ENCODE assay signal across 8 cellular contexts in the genomic region with DNA sequence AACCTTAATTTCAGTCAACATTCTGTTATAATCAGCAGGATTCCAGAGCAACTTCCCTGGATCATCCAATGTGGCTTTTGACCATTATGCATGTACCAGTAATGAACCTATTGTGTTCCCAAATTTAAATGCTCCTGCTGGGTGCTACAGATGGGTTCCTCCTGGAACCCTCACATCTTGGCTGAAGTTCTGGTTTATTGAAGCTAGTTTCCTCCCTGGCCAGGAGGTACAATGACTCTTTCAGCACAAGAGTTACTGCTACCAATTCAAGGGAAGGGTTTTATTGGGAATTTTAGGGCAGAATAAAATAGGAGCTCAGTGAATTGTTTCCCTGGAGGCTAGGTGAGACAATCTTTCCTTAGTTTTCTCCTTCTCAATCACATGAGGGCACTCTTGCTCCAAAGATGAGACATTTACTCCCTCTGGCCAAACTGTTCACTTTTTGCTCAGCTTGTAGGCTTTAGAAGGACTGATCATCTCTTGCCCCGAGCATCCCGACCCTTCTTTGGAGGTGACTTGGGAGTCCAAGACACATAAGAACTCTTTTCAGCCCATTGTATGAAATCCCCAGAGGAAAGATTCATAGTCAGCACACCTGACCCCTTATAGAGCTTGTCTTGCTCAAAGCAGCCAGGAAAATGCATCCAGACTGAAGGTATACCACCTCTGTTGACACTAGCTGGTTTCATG. TPM values are rescaled to one million over a fixed set of nuclear protein-coding genes. Genes with fewer than 3 reads are reported as not detected.
DNase-seq lines count a peak whose midpoint lies in the region; ATAC-seq and TF ChIP-seq lines count a peak whose summit lies in the region.

No MANE protein-coding gene starts in this region.

- no peak overlapping the region for H3K4me2 ChIP-seq in mammary epithelial cell (ENCODE audit: insufficient read depth, low read depth, low read length)

- H3K27ac Mint-ChIP-seq in glutamatergic neuron (ENCODE audit: unreplicated experiment): no peak overlapping the region

- H3K9me3 Mint-ChIP-seq in glutamatergic neuron (ENCODE audit: unreplicated experiment): no peaks in the 10 kb centered on the region

- dilution Hi-C loops in mammary epithelial cell (cut with HindIII; ENCODE audit: low sequenced_read_pairs): no loop called here

- H3K27ac ChIP-seq in mammary epithelial cell (ENCODE audit: insufficient read depth, low read depth, low read length): no peak overlapping the region
- no peak overlapping the region for H3K27ac ChIP-seq in lung (ENCODE audit: low read depth in 1 of 2, low read length in 1 of 2)
- no peak overlapping the region for H3K27ac ChIP-seq in colonic mucosa

- DNase-seq in COR-L47 (lab: John Stamatoyannopoulos, UW) (peak; percentile 64), HEK293T (ENCODE audit: extremely low spot score) (peak; percentile 63), NCI-H526 treated with DMSO at 0.1 percent for 48 hours (lab: John Stamatoyannopoulos, UW) (peak; percentile 65), mammary epithelial cell (peak; percentile 41), lung (ENCODE audit: low spot score) (no peak), colonic mucosa (no peak), 8988T (no peak), glutamatergic neuron (no peak)

- no peak overlapping the region for H3K4me3 ChIP-seq in mammary epithelial cell (replicated peaks in 1 of 3; ENCODE audit: insufficient read depth in 1 of 3, low read depth in 2 of 3, low read length in 3 of 3)
- no peak overlapping the region for H3K4me3 ChIP-seq in lung
- no peak overlapping the region for H3K4me3 ChIP-seq in colonic mucosa

- H3K27me3 ChIP-seq in mammary epithelial cell (ENCODE audit: insufficient read depth, low read length) (peaks cover 8% of the 10 kb centered on the region), lung (ENCODE audit: control insufficient read depth, insufficient read depth) (no peaks in the 10 kb centered on the region), colonic mucosa (no peaks in the 10 kb centered on the region)

- H4K20me1 ChIP-seq in mammary epithelial cell (ENCODE audit: insufficient read depth, low read length): no peaks in the 10 kb centered on the region

- no peaks in the 10 kb centered on the region for H3K36me3 ChIP-seq in mammary epithelial cell (ENCODE audit: insufficient read depth, low read length)
- H3K36me3 ChIP-seq in lung (ENCODE audit: control insufficient read depth in 2 of 2, insufficient read depth in 2 of 2, low read length in 2 of 2): no peaks in the 10 kb centered on the region
- H3K36me3 ChIP-seq in colonic mucosa: no peaks in the 10 kb centered on the region

- 0% methylated on average over 2 of the region's 2 CpGs for WGBS in mammary epithelial cell (ENCODE audit: low coverage, missing lambda C conversion rate)
- 9 to 12% methylated on average over 2 of the region's 2 CpGs for WGBS in lung, 2 donors

- no peaks in the 10 kb centered on the region for H3K27me3 Mint-ChIP-seq in glutamatergic neuron (ENCODE audit: unreplicated experiment)

- BruUV-seq in mammary epithelial cell (replicated peaks; lab: Mats Ljungman, UMichigan): no TSS peak

- H3K4me1 Mint-ChIP-seq in glutamatergic neuron (ENCODE audit: low read depth, unreplicated experiment): no peaks in the 10 kb centered on the region

- no peaks in the 10 kb centered on the region for H3K36me3 Mint-ChIP-seq in glutamatergic neuron (ENCODE audit: unreplicated experiment)

- no peaks in the 10 kb centered on the region for H3K79me2 ChIP-seq in mammary epithelial cell (ENCODE audit: insufficient read depth, low read length)

- intact Hi-C loops in mammary epithelial cell (cut with micrococcal nuclease): loop anchor here (1.0 to 5.0 kb wide), 6 partner anchors 310 to 1092 kb away; a partner anchor contains a TSS
- intact Hi-C loops in colonic mucosa (cut with DNase I): loop anchor here (10.0 kb wide), 3 partner anchors 314 to 854 kb away; no protein-coding TSS in a partner anchor

- no peak overlapping the region for H3K9ac ChIP-seq in mammary epithelial cell (ENCODE audit: insufficient read depth, low read length)
- no peak overlapping the region for H3K9ac ChIP-seq in colonic mucosa (ENCODE audit: low read depth in 2 of 2, low read length in 2 of 2)

- no peak for ATAC-seq in lung (ENCODE audit: insufficient read depth, low FRiP score)

- H3K9me3 ChIP-seq in mammary epithelial cell (replicated peaks; ENCODE audit: insufficient read depth, low read length) (no peaks in the 10 kb centered on the region), lung (ENCODE audit: control insufficient read depth in 2 of 2, insufficient read depth in 1 of 2, low read length in 1 of 2) (no peaks in the 10 kb centered on the region), colonic mucosa (no peaks in the 10 kb centered on the region)

- peak; percentile 48 to 59 for TF ChIP-seq CTCF in mammary epithelial cell (conservative IDR thresholded peaks at IDR 0.05 in 1 of 2, IDR thresholded peaks at IDR 0.05 in 1 of 2; ENCODE audit: extremely low read depth in 1 of 2, insufficient read depth in 1 of 2, low read depth in 1 of 2, low read length in 2 of 2)
- peak; percentile 12 for TF ChIP-seq CTCF in lung (IDR thresholded peaks at IDR 0.05; ENCODE audit: control extremely low read depth, extremely low read depth)
- TF ChIP-seq CTCF in colonic mucosa (IDR thresholded peaks at IDR 0.05): no peak
- no peak for TF ChIP-seq CTCF in glutamatergic neuron (IDR thresholded peaks at IDR 0.05; ENCODE audit: partially characterized antibody, unreplicated experiment)

- no peak overlapping the region for H2AFZ ChIP-seq in mammary epithelial cell (ENCODE audit: low read depth, low read length)

- CTCF ChIA-PET in HEK293T (lab: Yijun Ruan, JAX): interaction anchor here (0.5 to 1.4 kb wide), 16 partner anchors 15 to 1199 kb away, joined by 3 to 10 read pairs (median 3); no protein-coding TSS in a partner anchor
- CTCF ChIA-PET in mammary epithelial cell (lab: Charles Lee; ENCODE audit: low non-redundant PET): interaction anchor here (0.6 to 1.1 kb wide), 3 partner anchors 305 to 693 kb away, joined by 4 to 7 read pairs (median 4); no protein-coding TSS in a partner anchor

- in situ Hi-C loops in mammary epithelial cell (cut with MboI; ENCODE audit: low sequenced_read_pairs in 2 of 2): loop anchor here (5.0 to 25.0 kb wide), 4 partner anchors 306 to 1206 kb away; a partner anchor contains a TSS

- H3K4me1 ChIP-seq in mammary epithelial cell (ENCODE audit: insufficient read depth, low read length) (no peaks in the 10 kb centered on the region), lung (ENCODE audit: control insufficient read depth in 2 of 2, insufficient read depth in 2 of 2, low read length in 2 of 2) (no peaks in the 10 kb centered on the region), colonic mucosa (no peaks in the 10 kb centered on the region)

- no peak overlapping the region for H3K4me3 Mint-ChIP-seq in glutamatergic neuron (ENCODE audit: unreplicated experiment)

- POLR2A ChIA-PET in HEK293T (lab: Yijun Ruan, JAX): interaction anchor here (0.6 to 1.0 kb wide), 2 partner anchors 696 to 1752 kb away, joined by 3 to 4 read pairs; no protein-coding TSS in a partner anchor

TF ChIP-seq in HEK293T, 16 proteins besides CTCF, POLR2A, EP300 and RAD21:
- TF ChIP-seq LEF1 (IDR thresholded peaks at IDR 0.05; ENCODE audit: borderline replicate concordance): no peak
- TF ChIP-seq TARDBP (IDR thresholded peaks at IDR 0.05): no peak
- TF ChIP-seq NFRKB (IDR thresholded peaks at IDR 0.05): no peak
- TF ChIP-seq HDGF (IDR thresholded peaks at IDR 0.05; ENCODE audit: borderline replicate concordance): no peak
- no peak for TF ChIP-seq BHLHE40 (IDR thresholded peaks at IDR 0.05; ENCODE audit: borderline replicate concordance)

RNA-seq across cellular contexts. Expression of a gene that starts 8.8 kb away (rescaled TPM):
- 10 to 100 TPM; 22.8 to 24.5 TPM for total RNA-seq in mammary epithelial cell
- polyA plus RNA-seq in mammary epithelial cell: 8.2 TPM
- 2.6 TPM for polyA minus RNA-seq in mammary epithelial cell
- 10 to 100 TPM; 17.8 to 67.1 TPM for total RNA-seq in lung
- polyA plus RNA-seq in lung: 10 to 100 TPM in 1 of 2 donors, 1 to 10 TPM in 1; 5.9 to 15.2 TPM
- 10 to 100 TPM; 10.7 to 16.4 TPM for total RNA-seq in colonic mucosa
- total RNA-seq in glutamatergic neuron (ENCODE audit: unreplicated experiment): 8.4 TPM

Comparison
In these comparisons a context has a peak if more than half of its experiments do, and no peak if none do; other contexts are left out.
1. DNase-seq: peak in COR-L47 (single experiment), HEK293T (single experiment), NCI-H526 treated with DMSO at 0.1 percent for 48 hours (single experiment) and mammary epithelial cell (single experiment); none in lung (single experiment), colonic mucosa (single experiment), 8988T (single experiment) and glutamatergic neuron (single experiment).
2. CTCF ChIP-seq: peak in mammary epithelial cell (2 of 2) and lung (single experiment); none in colonic mucosa (single experiment) and glutamatergic neuron (single experiment).